20 cellular contexts compared by ENCODE assay signal in the genomic region with DNA sequence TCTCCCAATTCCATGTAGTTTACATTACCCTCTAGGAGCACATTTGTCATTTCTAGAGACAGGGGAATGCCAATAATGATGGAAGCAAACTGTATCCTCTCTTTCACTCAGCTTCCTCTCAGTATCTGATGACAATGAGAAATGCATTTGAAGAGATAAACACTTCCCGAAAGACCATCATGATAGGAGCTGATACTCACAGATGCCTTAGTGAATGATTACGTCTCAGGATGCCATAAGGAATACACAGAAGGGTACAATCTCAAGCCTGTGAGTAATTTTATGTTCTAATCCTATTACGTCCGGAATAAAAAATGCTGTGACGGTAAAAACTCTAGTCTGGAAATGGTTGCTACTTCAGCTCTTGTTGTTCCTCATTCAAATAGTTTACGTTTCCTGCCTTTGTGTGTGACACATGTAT.
DNase-seq lines count a peak whose midpoint lies in the region; ATAC-seq and TF ChIP-seq lines count a peak whose summit lies in the region.
"Had no signal": no experiment of that assay in that cellular context is flagged by ENCODE, and none has a peak within 500 bp of the region (broad histone marks: within the 10 kb centered on the region; RNA-seq: fewer than 3 reads in every experiment).

No MANE protein-coding gene starts in this region.

- no peaks in the 10 kb centered on the region for H3K27me3 ChIP-seq in heart right ventricle
- H3K27me3 ChIP-seq: MG63, Peyer's patch had no signal

- no peaks in the 10 kb centered on the region for H3K36me3 Mint-ChIP-seq in stimulated activated naive B cell treated with anti-CD40 and anti-IgM and Interleukin-4, amounts not matched to agents 10 μg/mL and 1 μg/mL and 100 μg/mL, for 72 hours

- no peak for ATAC-seq in stimulated activated naive B cell treated with anti-CD40 and anti-IgM and Interleukin-4, amounts not matched to agents 10 μg/mL and 1 μg/mL and 100 μg/mL, for 72 hours (replicated peaks)
- no peak for ATAC-seq in heart right ventricle

- H3K9me3 ChIP-seq in heart right ventricle: peaks cover 0 to 10% (median 0%) of the 10 kb centered on the region in 11 donors
- H3K9me3 ChIP-seq: MG63, Peyer's patch had no signal

- H3K27ac ChIP-seq in VCaP (peak overlapping the region; percentile 9; the same call in 1 of the 2 replicates), heart right ventricle (no peak overlapping the region)
- H3K27ac ChIP-seq: C4-2B, KMS-11, Peyer's patch had no signal

- intact Hi-C loops in heart right ventricle (cut with DNase I): no loop called here

- no peak overlapping the region for H3K4me3 Mint-ChIP-seq in stimulated activated naive B cell treated with anti-CD40 and anti-IgM and Interleukin-4, amounts not matched to agents 10 μg/mL and 1 μg/mL and 100 μg/mL, for 72 hours

- H3K36me3 ChIP-seq in heart right ventricle: no peaks in the 10 kb centered on the region
- H3K36me3 ChIP-seq: MG63, Peyer's patch had no signal

- TF ChIP-seq CTCF in VCaP (conservative IDR thresholded peaks at IDR 0.05): no peak
- no peak for TF ChIP-seq CTCF in fibroblast of pulmonary artery (IDR thresholded peaks at IDR 0.05; ENCODE audit: low read length, missing control alignments)
- no peak for TF ChIP-seq CTCF in heart right ventricle (IDR thresholded peaks at IDR 0.05)

- WGBS in heart right ventricle, 2 donors: 58 to 60% methylated on average over 6 of the region's 6 CpGs

- peaks cover 4 to 5% of the 10 kb centered on the region in 2 donors for H3K9me3 Mint-ChIP-seq in stimulated activated naive B cell treated with anti-CD40 and anti-IgM and Interleukin-4, amounts not matched to agents 10 μg/mL and 1 μg/mL and 100 μg/mL, for 72 hours

- H3K4me1 ChIP-seq in heart right ventricle: no peaks in the 10 kb centered on the region
- H3K4me1 ChIP-seq: Peyer's patch had no signal

- H3K27me3 Mint-ChIP-seq in stimulated activated naive B cell treated with anti-CD40 and anti-IgM and Interleukin-4, amounts not matched to agents 10 μg/mL and 1 μg/mL and 100 μg/mL, for 72 hours: no peaks in the 10 kb centered on the region

- H3K4me3 ChIP-seq in fibroblast of pulmonary artery (replicated peaks; ENCODE audit: low read depth, low read length) (no peak overlapping the region), heart right ventricle (no peak overlapping the region)
- H3K4me3 ChIP-seq: MG63, Peyer's patch had no signal

- H3K4me1 Mint-ChIP-seq in stimulated activated naive B cell treated with anti-CD40 and anti-IgM and Interleukin-4, amounts not matched to agents 10 μg/mL and 1 μg/mL and 100 μg/mL, for 72 hours: no peaks in the 10 kb centered on the region

- DNase-seq in NCI-H82 (lab: John Stamatoyannopoulos, UW) (peak; percentile 17), NCI-H82 treated with DMSO at 0.1 percent for 48 hours (lab: John Stamatoyannopoulos, UW; ENCODE audit: unreplicated experiment) (no peak), fibroblast of pulmonary artery (ENCODE audit: low read depth) (peak; percentile 77), Kasumi-1 (lab: John Stamatoyannopoulos, UW) (no peak), heart right ventricle (no peak)
- no peak for DNase-seq in activated CD4-positive, alpha-beta T cell treated with anti-CD3 and anti-CD28 coated beads for 1 hour
- no peak for DNase-seq in stimulated activated naive B cell treated with anti-CD40 and anti-IgM and Interleukin-4, amounts not matched to agents 10 μg/mL and 1 μg/mL and 100 μg/mL, for 72 hours
- DNase-seq: COR-L47, DMS79, GDM1, GOT3, MG63, NCI-H1092 treated with DMSO at 0.1 percent for 48 hours, NCI-H1694 treated with DMSO at 0.1 percent for 48 hours, NCI-H446, Peyer's patch, SIG-M5 had no signal

- no peak overlapping the region for H3K27ac Mint-ChIP-seq in stimulated activated naive B cell treated with anti-CD40 and anti-IgM and Interleukin-4, amounts not matched to agents 10 μg/mL and 1 μg/mL and 100 μg/mL, for 72 hours

Comparison
In these comparisons a context has a peak if more than half of its experiments do, and no peak if none do; other contexts are left out.
1. DNase-seq: peak in NCI-H82 (single experiment) and fibroblast of pulmonary artery (single experiment); none in NCI-H82 treated with DMSO at 0.1 percent for 48 hours (single experiment), activated CD4-positive, alpha-beta T cell treated with anti-CD3 and anti-CD28 coated beads for 1 hour (single experiment), stimulated activated naive B cell treated with anti-CD40 and anti-IgM and Interleukin-4, amounts not matched to agents 10 μg/mL and 1 μg/mL and 100 μg/mL, for 72 hours (single experiment), Kasumi-1 (0 of 2) and heart right ventricle (0 of 2).